In the genomic region with DNA sequence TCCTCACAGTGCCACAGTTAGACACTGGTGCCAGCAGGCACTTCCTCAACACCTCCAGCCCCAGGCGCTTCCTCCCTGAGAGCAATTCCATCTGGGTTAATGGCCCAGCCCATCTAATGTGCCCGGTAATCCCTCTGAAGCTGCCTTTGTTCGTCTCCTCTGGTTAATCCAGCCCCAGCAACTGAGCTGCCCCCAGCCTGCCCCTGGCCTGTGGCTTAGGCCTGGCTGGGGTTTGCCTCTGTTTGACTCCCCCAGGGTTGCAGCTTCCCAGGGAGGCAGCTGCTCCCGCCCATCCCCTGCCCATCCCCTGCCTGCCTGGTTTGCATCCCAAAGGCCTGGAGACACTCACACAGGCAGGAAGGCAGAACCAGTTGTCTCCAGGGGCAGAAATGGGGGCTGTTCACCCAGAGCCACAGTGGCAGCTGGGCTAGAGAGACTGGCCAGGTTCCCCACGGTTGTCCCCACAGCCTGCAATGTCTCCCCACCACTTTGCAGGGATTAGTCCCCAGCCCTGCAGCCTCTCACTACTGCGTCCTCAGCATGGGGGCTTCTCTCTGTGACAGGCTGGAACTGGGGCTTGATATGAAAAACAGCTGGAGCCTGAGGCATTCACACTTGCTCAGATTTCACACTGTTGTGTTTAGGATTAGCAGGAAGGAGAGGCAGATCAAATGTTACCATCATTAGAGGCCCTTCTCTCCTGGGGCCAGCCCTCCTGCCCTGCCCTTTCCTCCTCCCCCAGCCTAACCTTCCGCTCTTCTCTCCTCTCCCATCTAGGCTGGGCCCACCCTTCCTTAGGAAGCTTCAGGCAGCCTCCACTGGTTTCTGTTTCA, we compare ENCODE assay signal across 1 cellular context.
TF ChIP-seq lines count a peak whose summit lies in the region.

No MANE protein-coding gene starts in this region.

TF ChIP-seq in HepG2, 621 proteins besides CTCF, POLR2A, EP300 and RAD21 (continued from another document):
- TF ChIP-seq, protein P1, sequence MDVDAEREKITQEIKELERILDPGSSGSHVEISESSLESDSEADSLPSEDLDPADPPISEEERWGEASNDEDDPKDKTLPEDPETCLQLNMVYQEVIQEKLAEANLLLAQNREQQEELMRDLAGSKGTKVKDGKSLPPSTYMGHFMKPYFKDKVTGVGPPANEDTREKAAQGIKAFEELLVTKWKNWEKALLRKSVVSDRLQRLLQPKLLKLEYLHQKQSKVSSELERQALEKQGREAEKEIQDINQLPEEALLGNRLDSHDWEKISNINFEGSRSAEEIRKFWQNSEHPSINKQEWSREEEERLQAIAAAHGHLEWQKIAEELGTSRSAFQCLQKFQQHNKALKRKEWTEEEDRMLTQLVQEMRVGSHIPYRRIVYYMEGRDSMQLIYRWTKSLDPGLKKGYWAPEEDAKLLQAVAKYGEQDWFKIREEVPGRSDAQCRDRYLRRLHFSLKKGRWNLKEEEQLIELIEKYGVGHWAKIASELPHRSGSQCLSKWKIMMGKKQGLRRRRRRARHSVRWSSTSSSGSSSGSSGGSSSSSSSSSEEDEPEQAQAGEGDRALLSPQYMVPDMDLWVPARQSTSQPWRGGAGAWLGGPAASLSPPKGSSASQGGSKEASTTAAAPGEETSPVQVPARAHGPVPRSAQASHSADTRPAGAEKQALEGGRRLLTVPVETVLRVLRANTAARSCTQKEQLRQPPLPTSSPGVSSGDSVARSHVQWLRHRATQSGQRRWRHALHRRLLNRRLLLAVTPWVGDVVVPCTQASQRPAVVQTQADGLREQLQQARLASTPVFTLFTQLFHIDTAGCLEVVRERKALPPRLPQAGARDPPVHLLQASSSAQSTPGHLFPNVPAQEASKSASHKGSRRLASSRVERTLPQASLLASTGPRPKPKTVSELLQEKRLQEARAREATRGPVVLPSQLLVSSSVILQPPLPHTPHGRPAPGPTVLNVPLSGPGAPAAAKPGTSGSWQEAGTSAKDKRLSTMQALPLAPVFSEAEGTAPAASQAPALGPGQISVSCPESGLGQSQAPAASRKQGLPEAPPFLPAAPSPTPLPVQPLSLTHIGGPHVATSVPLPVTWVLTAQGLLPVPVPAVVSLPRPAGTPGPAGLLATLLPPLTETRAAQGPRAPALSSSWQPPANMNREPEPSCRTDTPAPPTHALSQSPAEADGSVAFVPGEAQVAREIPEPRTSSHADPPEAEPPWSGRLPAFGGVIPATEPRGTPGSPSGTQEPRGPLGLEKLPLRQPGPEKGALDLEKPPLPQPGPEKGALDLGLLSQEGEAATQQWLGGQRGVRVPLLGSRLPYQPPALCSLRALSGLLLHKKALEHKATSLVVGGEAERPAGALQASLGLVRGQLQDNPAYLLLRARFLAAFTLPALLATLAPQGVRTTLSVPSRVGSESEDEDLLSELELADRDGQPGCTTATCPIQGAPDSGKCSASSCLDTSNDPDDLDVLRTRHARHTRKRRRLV (CRISPR knock-in tag; IDR thresholded peaks at IDR 0.05) = no peak
- TF ChIP-seq ZNF543 (CRISPR knock-in tag; IDR thresholded peaks at IDR 0.05) = no peak
- TF ChIP-seq HOXA3 (CRISPR knock-in tag; IDR thresholded peaks at IDR 0.05) = no peak
- no peak for TF ChIP-seq NRL (CRISPR knock-in tag; IDR thresholded peaks at IDR 0.05; ENCODE audit: borderline replicate concordance)
- TF ChIP-seq, protein P2, sequence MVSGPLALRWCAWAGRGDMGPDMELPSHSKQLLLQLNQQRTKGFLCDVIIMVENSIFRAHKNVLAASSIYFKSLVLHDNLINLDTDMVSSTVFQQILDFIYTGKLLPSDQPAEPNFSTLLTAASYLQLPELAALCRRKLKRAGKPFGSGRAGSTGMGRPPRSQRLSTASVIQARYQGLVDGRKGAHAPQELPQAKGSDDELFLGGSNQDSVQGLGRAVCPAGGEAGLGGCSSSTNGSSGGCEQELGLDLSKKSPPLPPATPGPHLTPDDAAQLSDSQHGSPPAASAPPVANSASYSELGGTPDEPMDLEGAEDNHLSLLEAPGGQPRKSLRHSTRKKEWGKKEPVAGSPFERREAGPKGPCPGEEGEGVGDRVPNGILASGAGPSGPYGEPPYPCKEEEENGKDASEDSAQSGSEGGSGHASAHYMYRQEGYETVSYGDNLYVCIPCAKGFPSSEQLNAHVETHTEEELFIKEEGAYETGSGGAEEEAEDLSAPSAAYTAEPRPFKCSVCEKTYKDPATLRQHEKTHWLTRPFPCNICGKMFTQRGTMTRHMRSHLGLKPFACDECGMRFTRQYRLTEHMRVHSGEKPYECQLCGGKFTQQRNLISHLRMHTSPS (CRISPR knock-in tag; IDR thresholded peaks at IDR 0.05; ENCODE audit: low read depth) = no peak
- no peak for TF ChIP-seq ZNF460 (CRISPR knock-in tag; IDR thresholded peaks at IDR 0.05; ENCODE audit: borderline replicate concordance)
- TF ChIP-seq ZNF670 (CRISPR knock-in tag; IDR thresholded peaks at IDR 0.05; ENCODE audit: borderline replicate concordance) = no peak
